Comparison of ENCODE assay signal across 8 cellular contexts in genomic region chr17:50055426-50056216, GRCh38. TPM values are rescaled to one million over a fixed set of nuclear protein-coding genes. Genes with fewer than 3 reads are reported as not detected.
DNase-seq lines count a peak whose midpoint lies in the region; ATAC-seq and TF ChIP-seq lines count a peak whose summit lies in the region.

TSS of gene ITGA3 (plus strand) at chr17:50056110. CDS start at chr17:50056440, 330 bp downstream.

- no peaks in the 10 kb centered on the region for H3K36me3 ChIP-seq in hepatocyte (replicated peaks; ENCODE audit: insufficient read depth, low read depth)

- TF ChIP-seq CTCF in AG04450 (IDR thresholded peaks at IDR 0.05; ENCODE audit: low read depth, low read length): no peak
- TF ChIP-seq CTCF in NB4 (IDR thresholded peaks at IDR 0.05; ENCODE audit: low read depth, low read length): no peak
- TF ChIP-seq CTCF in astrocyte of the spinal cord (IDR thresholded peaks at IDR 0.05; ENCODE audit: low read depth, low read length): no peak
- TF ChIP-seq CTCF in hepatocyte (IDR thresholded peaks at IDR 0.05; ENCODE audit: poor library complexity): no peak

- no peaks in the 10 kb centered on the region for H4K20me1 ChIP-seq in hepatocyte (ENCODE audit: insufficient read depth, poor library complexity, severe bottlenecking)

- no peak for DNase-seq in AG04450 (ENCODE audit: low read depth, low spot score)
- DNase-seq in NB4 (ENCODE audit: low read depth): peak; percentile 52
- peak; percentile 64 for DNase-seq in T-helper 22 cell (ENCODE audit: low read depth)
- peak; percentile 93 for DNase-seq in astrocyte of the spinal cord (ENCODE audit: low read depth, low spot score)
- peak; percentile 87 for DNase-seq in hepatocyte (ENCODE audit: low spot score)
- peak; percentile 90 for DNase-seq in renal cortical epithelial cell (ENCODE audit: low read depth)

- POLR2A ChIA-PET in AG04450 (lab: Yijun Ruan, JAX): interaction anchor here (2.9 kb wide), 1 partner anchor 27 kb away, joined by 16 read pairs; no protein-coding TSS in a partner anchor

- CTCF ChIA-PET in AG04450 (lab: Charles Lee): interaction anchor here (0.5 to 3.6 kb wide), 7 partner anchors 11 to 222 kb away, joined by 3 to 28 read pairs (median 4); partner anchors contain the start of gene PDK2

- H3K79me2 ChIP-seq in hepatocyte: peaks cover 10% of the 10 kb centered on the region

- in situ Hi-C loops in astrocyte of the spinal cord (cut with HindIII; ENCODE audit: low sequenced_read_pairs): no loop called here

- H3K27ac ChIP-seq in AG04450 (ENCODE audit: low read depth, low read length) (peak within 1 kb of the TSS; percentile 73), hepatocyte (peak within 1 kb of the TSS; percentile 95)

- TF ChIP-seq POLR2A in NB4 (IDR thresholded peaks at IDR 0.05; ENCODE audit: extremely low read depth, insufficient read length): no peak

- H2AFZ ChIP-seq in hepatocyte: peak within 1 kb of the TSS; percentile 75

- H3K4me2 ChIP-seq in hepatocyte: peak within 1 kb of the TSS; percentile 97

- H3K9me3 ChIP-seq in AG04450 (ENCODE audit: control insufficient read depth, insufficient read depth, low read length): no peaks in the 10 kb centered on the region
- no peaks in the 10 kb centered on the region for H3K9me3 ChIP-seq in hepatocyte (ENCODE audit: low read depth)

- peak within 1 kb of the TSS; percentile 77 for H3K4me3 ChIP-seq in AG04450 (ENCODE audit: low read depth, low read length)
- no peak within 1 kb of the TSS for H3K4me3 ChIP-seq in NB4 (ENCODE audit: low read depth, low read length)
- peak within 1 kb of the TSS; percentile 66 for H3K4me3 ChIP-seq in astrocyte of the spinal cord (ENCODE audit: low read depth, low read length)
- H3K4me3 ChIP-seq in hepatocyte: peak within 1 kb of the TSS; percentile 68

- H3K9me2 ChIP-seq in hepatocyte (replicated peaks; ENCODE audit: insufficient read depth): no peaks in the 10 kb centered on the region

- H3K4me1 ChIP-seq in hepatocyte (ENCODE audit: insufficient read depth): peaks cover 63% of the 10 kb centered on the region

- ATAC-seq in GM19438 (IDR thresholded peaks at IDR 0.05; ENCODE audit: low read depth, unreplicated experiment) (peak; percentile 46), GM18870 (IDR thresholded peaks at IDR 0.05; ENCODE audit: unreplicated experiment) (no peak)

- 1% methylated on average over 36 of the region's 65 CpGs for WGBS in hepatocyte (ENCODE audit: low lambda C conversion rate, missing lambda C conversion rate)

- H3K27me3 ChIP-seq in AG04450 (ENCODE audit: control insufficient read depth, insufficient read depth, low read length) (no peaks in the 10 kb centered on the region), hepatocyte (no peaks in the 10 kb centered on the region)

RNA-seq across cellular contexts. Expression of gene ITGA3, which starts in this region (rescaled TPM):
- polyA plus RNA-seq in AG04450 (2011; rRNA removed) (39.9 and 62.4 TPM in 2 replicates), hepatocyte (32.8 and 43.4 TPM in 2 replicates)
- polyA minus RNA-seq in AG04450 (2011; rRNA and poly(A)+ RNA removed): 101 and 116 TPM in 2 replicates
- total RNA-seq in hepatocyte (26.3 and 28.5 TPM in 2 replicates), renal cortical epithelial cell (882 and 1,202 TPM in 2 replicates)

Comparison
In these comparisons a context has a peak if more than half of its experiments do, and no peak if none do; other contexts are left out.
1. RNA of gene ITGA3 (total RNA-seq): 882 to 1,202 TPM in renal cortical epithelial cell; 26.3 to 28.5 TPM in hepatocyte; every median in the first group is over 10 times any median in the second.